ENCODE assay signal across 8 cellular contexts in genomic region chr2:221570321-221571107, GRCh38. TPM values are rescaled to one million over a fixed set of nuclear protein-coding genes. Genes with fewer than 3 reads are reported as not detected.
DNase-seq lines count a peak whose midpoint lies in the region; ATAC-seq and TF ChIP-seq lines count a peak whose summit lies in the region.

No MANE protein-coding gene starts in this region.

- 3% methylated on average over 43 of the region's 43 CpGs for WGBS in right cardiac atrium

- in situ Hi-C loops in gastrocnemius medialis (cut with MboI; ENCODE audit: low sequenced_read_pairs in 4 of 4) = loop anchor here in 2 of 4 donors (5.0 to 25.0 kb wide), 2 partner anchors 883 to 1833 kb away; no protein-coding TSS in a partner anchor

- H3K4me3 ChIP-seq in right cardiac atrium (ENCODE audit: low read length) (peak overlapping the region; percentile 96), gastrocnemius medialis (peak overlapping the region; percentile 86 to 95 (median 90))

- no peaks in the 10 kb centered on the region for H3K9me3 ChIP-seq in right cardiac atrium (ENCODE audit: control insufficient read depth, low read length)
- H3K9me3 ChIP-seq in gastrocnemius medialis = no peaks in the 10 kb centered on the region

- peaks cover 21% of the 10 kb centered on the region for H3K27me3 Mint-ChIP-seq in activated naive CD4-positive, alpha-beta T cell treated with anti-CD3 and anti-CD28 coated beads, Interleukin-2, amount 50 U/mL, for 24 hours

- no peak overlapping the region for H3K27ac ChIP-seq in right cardiac atrium (ENCODE audit: low read length)
- no peak overlapping the region for H3K27ac ChIP-seq in gastrocnemius medialis

- no peaks in the 10 kb centered on the region for H3K9me3 Mint-ChIP-seq in activated naive CD4-positive, alpha-beta T cell treated with anti-CD3 and anti-CD28 coated beads, Interleukin-2, amount 50 U/mL, for 24 hours

- H3K36me3 ChIP-seq in gastrocnemius medialis = no peaks in the 10 kb centered on the region

- no peaks in the 10 kb centered on the region for H3K27me3 ChIP-seq in right cardiac atrium (ENCODE audit: control insufficient read depth, insufficient read depth)
- H3K27me3 ChIP-seq in gastrocnemius medialis = no peaks in the 10 kb centered on the region

- peaks cover 4% of the 10 kb centered on the region for H3K36me3 Mint-ChIP-seq in activated naive CD4-positive, alpha-beta T cell treated with anti-CD3 and anti-CD28 coated beads, Interleukin-2, amount 50 U/mL, for 24 hours

- H3K4me1 ChIP-seq in right cardiac atrium (ENCODE audit: control insufficient read depth, insufficient read depth, low read length) (peaks cover 2% of the 10 kb centered on the region), gastrocnemius medialis (peaks cover 21 to 24% of the 10 kb centered on the region in 2 donors)

- no peak for TF ChIP-seq CTCF in gastrocnemius medialis (IDR thresholded peaks at IDR 0.05 in 4 of 5, conservative IDR thresholded peaks at IDR 0.05 in 1 of 5)

- H3K27ac Mint-ChIP-seq in activated naive CD4-positive, alpha-beta T cell treated with anti-CD3 and anti-CD28 coated beads, Interleukin-2, amount 50 U/mL, for 24 hours = peak overlapping the region; percentile 15

- ATAC-seq in right cardiac atrium = no peak
- ATAC-seq in gastrocnemius medialis = no peak
- ATAC-seq in HG03139 (IDR thresholded peaks at IDR 0.05; ENCODE audit: unreplicated experiment) = no peak

- H3K4me1 Mint-ChIP-seq in activated naive CD4-positive, alpha-beta T cell treated with anti-CD3 and anti-CD28 coated beads, Interleukin-2, amount 50 U/mL, for 24 hours = peaks cover 61% of the 10 kb centered on the region

- TF ChIP-seq POLR2A in gastrocnemius medialis (IDR thresholded peaks at IDR 0.05) = no peak

- intact Hi-C loops in right cardiac atrium (cut with DNase I) = loop anchor here (5.0 to 10.0 kb wide), 6 partner anchors 128 to 1833 kb away; no protein-coding TSS in a partner anchor
- intact Hi-C loops in gastrocnemius medialis (cut with DNase I; ENCODE audit: low total_unique reads) = loop anchor here (10.0 kb wide), 1 partner anchor 126 kb away; no protein-coding TSS in a partner anchor

- peak; percentile 49 for DNase-seq in COR-L47 (lab: John Stamatoyannopoulos, UW)
- peak; percentile 65 for DNase-seq in NCI-H1105 treated with DMSO at 0.1 percent for 48 hours (lab: John Stamatoyannopoulos, UW)
- peak; percentile 19 to 55 (median 45) for DNase-seq in right cardiac atrium
- DNase-seq in gastrocnemius medialis = no peak
- DNase-seq in SIG-M5 (lab: John Stamatoyannopoulos, UW) = no peak
- no peak for DNase-seq in A172 (ENCODE audit: low spot score)

- H3K4me3 Mint-ChIP-seq in activated naive CD4-positive, alpha-beta T cell treated with anti-CD3 and anti-CD28 coated beads, Interleukin-2, amount 50 U/mL, for 24 hours = peak overlapping the region; percentile 98

RNA-seq across cellular contexts. Expression of gene EPHA4, which starts 1.6 kb away (rescaled TPM):
- total RNA-seq in right cardiac atrium = 100 to 1,000 TPM in 3 of 4 donors, 10 to 100 TPM in 1; 76.9 to 110 (median 104) TPM
- polyA plus RNA-seq in right cardiac atrium = 25.9 TPM
- 10 to 100 TPM in 2 of 4 donors, 1 to 10 TPM in 2; 6.3 to 18.8 (median 13.0) TPM for total RNA-seq in gastrocnemius medialis
- total RNA-seq in A172 (2014; rRNA removed; shearing (Covaris generic)) = 28.1 and 32.9 TPM in 2 replicates

Comparison
In these comparisons a context has a peak if more than half of its experiments do, and no peak if none do; other contexts are left out.
1. DNase-seq: peak in COR-L47 (single experiment), NCI-H1105 treated with DMSO at 0.1 percent for 48 hours (single experiment) and right cardiac atrium (3 of 3); none in gastrocnemius medialis (0 of 2), SIG-M5 (single experiment) and A172 (single experiment).